ENCODE assay signal across 9 cellular contexts in genomic region chr20:9617940-9618339, GRCh38.
DNase-seq lines count a peak whose midpoint lies in the region; ATAC-seq and TF ChIP-seq lines count a peak whose summit lies in the region.
"Had no signal": no experiment of that assay in that cellular context is flagged by ENCODE, and none has a peak within 500 bp of the region (broad histone marks: within the 10 kb centered on the region; RNA-seq: fewer than 3 reads in every experiment).

No MANE protein-coding gene starts in this region.

- no peak overlapping the region for H3K27ac Mint-ChIP-seq in activated CD8-positive, alpha-beta T cell treated with anti-CD3 and anti-CD28 coated beads for 36 hours
- H3K27ac Mint-ChIP-seq in immature natural killer cell, result no peak overlapping the region
- H3K27ac Mint-ChIP-seq: naive B cell had no signal

- H3K27me3 Mint-ChIP-seq in activated CD8-positive, alpha-beta T cell treated with anti-CD3 and anti-CD28 coated beads for 36 hours, result no peaks in the 10 kb centered on the region
- H3K27me3 Mint-ChIP-seq in immature natural killer cell (ENCODE audit: low read depth in 3 of 3), result no peaks in the 10 kb centered on the region

- peak; percentile 81 to 88 for ATAC-seq in lower lobe of right lung
- no peak for ATAC-seq in activated CD8-positive, alpha-beta T cell treated with anti-CD3 and anti-CD28 coated beads for 36 hours
- ATAC-seq in HG02678 (IDR thresholded peaks at IDR 0.05; ENCODE audit: unreplicated experiment), result no peak

- no peaks in the 10 kb centered on the region for H3K9me3 Mint-ChIP-seq in activated CD8-positive, alpha-beta T cell treated with anti-CD3 and anti-CD28 coated beads for 36 hours
- H3K9me3 Mint-ChIP-seq in immature natural killer cell, result peaks cover 0 to 4% (median 0%) of the 10 kb centered on the region in 6 donors

- H3K36me3 Mint-ChIP-seq in activated CD8-positive, alpha-beta T cell treated with anti-CD3 and anti-CD28 coated beads for 36 hours (ENCODE audit: low read depth), result no peaks in the 10 kb centered on the region
- H3K36me3 Mint-ChIP-seq in immature natural killer cell, result no peaks in the 10 kb centered on the region

- intact Hi-C loops in lower lobe of right lung (cut with DNase I), result loop anchor here (10.0 kb wide), 1 partner anchor 1927 kb away; no protein-coding TSS in a partner anchor
- intact Hi-C loops in activated CD8-positive, alpha-beta T cell treated with anti-CD3 and anti-CD28 coated beads for 36 hours (cut with micrococcal nuclease), result loop anchor here (5.0 to 10.0 kb wide), 3 partner anchors 294 to 807 kb away; no protein-coding TSS in a partner anchor

- H3K4me1 ChIP-seq in lower lobe of right lung, result no peaks in the 10 kb centered on the region

- CTCF ChIA-PET in activated CD8-positive, alpha-beta T cell treated with anti-CD3 and anti-CD28 coated beads for 36 hours (lab: Charles Lee), result interaction anchor here (0.6 to 4.0 kb wide), 18 partner anchors 8 to 606 kb away, joined by 3 to 47 read pairs (median 4); no protein-coding TSS in a partner anchor

- no peaks in the 10 kb centered on the region for H3K36me3 ChIP-seq in lower lobe of right lung

- no peak overlapping the region for H3K4me3 Mint-ChIP-seq in activated CD8-positive, alpha-beta T cell treated with anti-CD3 and anti-CD28 coated beads for 36 hours
- no peak overlapping the region for H3K4me3 Mint-ChIP-seq in immature natural killer cell

- H3K27ac ChIP-seq in lower lobe of right lung, result no peak overlapping the region

- POLR2A ChIA-PET in activated CD8-positive, alpha-beta T cell treated with anti-CD3 and anti-CD28 coated beads for 36 hours (lab: Charles Lee), result no interaction called here

- DNase-seq in HCEC 1CT, result peak; percentile 33
- peak; percentile 95 for DNase-seq in NCI-H2171 treated with DMSO at 0.1 percent for 48 hours (lab: John Stamatoyannopoulos, UW)
- peak; percentile 24 for DNase-seq in amniotic epithelial cell (ENCODE audit: low read depth)
- DNase-seq in lower lobe of right lung, result no peak
- no peak for DNase-seq in activated CD8-positive, alpha-beta T cell treated with anti-CD3 and anti-CD28 coated beads for 36 hours
- DNase-seq in immature natural killer cell, result no peak
- DNase-seq in foreskin melanocyte, result no peak
- DNase-seq: naive B cell had no signal

- TF ChIP-seq CTCF in lower lobe of right lung (IDR thresholded peaks at IDR 0.05), result peak; percentile 43
- TF ChIP-seq CTCF in activated CD8-positive, alpha-beta T cell treated with anti-CD3 and anti-CD28 coated beads for 36 hours (IDR thresholded peaks at IDR 0.05), result no peak

- no peaks in the 10 kb centered on the region for H3K9me3 ChIP-seq in lower lobe of right lung

- H3K4me3 ChIP-seq in lower lobe of right lung, result no peak overlapping the region

- peaks cover 8% of the 10 kb centered on the region for H3K27me3 ChIP-seq in lower lobe of right lung (ENCODE audit: low read depth)

- no peaks in the 10 kb centered on the region for H3K4me1 Mint-ChIP-seq in activated CD8-positive, alpha-beta T cell treated with anti-CD3 and anti-CD28 coated beads for 36 hours (ENCODE audit: low read depth)
- H3K4me1 Mint-ChIP-seq in immature natural killer cell, result no peaks in the 10 kb centered on the region

Comparison
In these comparisons a context has a peak if more than half of its experiments do, and no peak if none do; other contexts are left out.
1. DNase-seq: peak in HCEC 1CT (single experiment), NCI-H2171 treated with DMSO at 0.1 percent for 48 hours (single experiment) and amniotic epithelial cell (single experiment); none in lower lobe of right lung (single experiment), activated CD8-positive, alpha-beta T cell treated with anti-CD3 and anti-CD28 coated beads for 36 hours (single experiment), immature natural killer cell (0 of 3) and foreskin melanocyte (single experiment).
2. ATAC-seq: peak in lower lobe of right lung (2 of 2); none in activated CD8-positive, alpha-beta T cell treated with anti-CD3 and anti-CD28 coated beads for 36 hours (single experiment) and HG02678 (single experiment).